1 cellular context compared by ENCODE assay signal in the genomic region with DNA sequence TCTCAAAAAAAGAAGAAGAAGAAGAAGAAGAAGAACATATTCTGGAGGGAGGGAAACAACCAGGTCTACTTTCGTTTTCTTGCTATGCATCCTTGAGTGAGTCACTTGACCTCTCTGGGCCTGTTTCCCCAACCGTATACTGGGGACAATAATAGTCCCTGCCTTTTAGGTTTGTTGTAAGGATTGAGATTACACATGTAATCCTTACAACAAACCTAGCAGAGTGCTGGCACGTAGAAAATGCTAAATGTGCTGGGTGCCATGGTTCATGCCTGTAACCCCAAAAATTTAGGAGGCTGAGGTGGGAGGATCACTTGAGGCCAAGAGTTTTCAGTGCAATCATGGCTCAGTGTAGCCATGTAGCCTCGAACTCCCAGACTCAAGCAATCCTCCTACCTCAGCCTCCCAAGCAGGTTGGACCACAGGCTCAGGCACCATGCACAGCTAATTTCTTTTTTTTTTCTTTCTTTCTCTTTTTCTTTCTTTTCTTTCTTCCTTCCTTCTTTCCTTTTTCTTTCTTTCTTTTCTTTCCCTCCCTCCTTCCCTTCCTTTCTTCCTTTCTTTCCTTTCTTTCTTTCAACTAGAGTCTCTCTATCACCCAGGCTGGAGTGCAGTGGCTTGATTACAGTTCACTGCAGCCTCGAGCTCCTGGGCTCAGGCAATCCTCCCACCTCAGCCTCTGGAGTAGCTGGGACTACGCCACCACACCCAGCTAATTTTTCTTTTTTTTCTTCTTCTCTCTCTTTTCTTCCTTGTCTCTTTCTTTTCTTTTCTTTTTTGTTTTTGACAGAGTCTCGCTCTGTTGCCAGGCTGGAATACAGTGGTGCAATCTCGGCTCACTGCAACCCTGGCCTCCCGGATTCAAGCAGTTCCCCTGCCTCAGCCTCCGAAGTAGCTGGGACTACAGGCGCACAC.
TF ChIP-seq lines count a peak whose summit lies in the region.

No MANE protein-coding gene starts in this region.

TF ChIP-seq in HepG2, 621 proteins besides CTCF, POLR2A, EP300 and RAD21:
- TF ChIP-seq ZSCAN22 (CRISPR knock-in tag; IDR thresholded peaks at IDR 0.05) (no peak), EZH2 (conservative IDR thresholded peaks at IDR 0.05; ENCODE audit: low read depth, low read length) (no peak), ZNF770 (CRISPR knock-in tag; IDR thresholded peaks at IDR 0.05) (peak; percentile 71), STAG1 (CRISPR knock-in tag; IDR thresholded peaks at IDR 0.05) (no peak), ZNF512 (CRISPR knock-in tag; IDR thresholded peaks at IDR 0.05) (0 out of 2 replicates have a peak, but pooled peaks have one; percentile 39), ZNF768 (CRISPR knock-in tag; IDR thresholded peaks at IDR 0.05) (peak; percentile 64), SATB2 (CRISPR knock-in tag; IDR thresholded peaks at IDR 0.05) (no peak), ZNF674 (CRISPR knock-in tag; IDR thresholded peaks at IDR 0.05; ENCODE audit: low read depth) (no peak), SNAPC4 (CRISPR knock-in tag; IDR thresholded peaks at IDR 0.05) (no peak), THAP11 (CRISPR knock-in tag; IDR thresholded peaks at IDR 0.05) (no peak), KDM1A (CRISPR knock-in tag; IDR thresholded peaks at IDR 0.05) (no peak), ZNF143 (CRISPR knock-in tag; IDR thresholded peaks at IDR 0.05) (no peak), ZNF792 (CRISPR knock-in tag; IDR thresholded peaks at IDR 0.05) (no peak), MEF2D (CRISPR knock-in tag; IDR thresholded peaks at IDR 0.05) (no peak), MLLT10 (CRISPR knock-in tag; IDR thresholded peaks at IDR 0.05) (no peak), KMT2B (CRISPR knock-in tag; IDR thresholded peaks at IDR 0.05) (no peak)
- TF ChIP-seq, protein P1, sequence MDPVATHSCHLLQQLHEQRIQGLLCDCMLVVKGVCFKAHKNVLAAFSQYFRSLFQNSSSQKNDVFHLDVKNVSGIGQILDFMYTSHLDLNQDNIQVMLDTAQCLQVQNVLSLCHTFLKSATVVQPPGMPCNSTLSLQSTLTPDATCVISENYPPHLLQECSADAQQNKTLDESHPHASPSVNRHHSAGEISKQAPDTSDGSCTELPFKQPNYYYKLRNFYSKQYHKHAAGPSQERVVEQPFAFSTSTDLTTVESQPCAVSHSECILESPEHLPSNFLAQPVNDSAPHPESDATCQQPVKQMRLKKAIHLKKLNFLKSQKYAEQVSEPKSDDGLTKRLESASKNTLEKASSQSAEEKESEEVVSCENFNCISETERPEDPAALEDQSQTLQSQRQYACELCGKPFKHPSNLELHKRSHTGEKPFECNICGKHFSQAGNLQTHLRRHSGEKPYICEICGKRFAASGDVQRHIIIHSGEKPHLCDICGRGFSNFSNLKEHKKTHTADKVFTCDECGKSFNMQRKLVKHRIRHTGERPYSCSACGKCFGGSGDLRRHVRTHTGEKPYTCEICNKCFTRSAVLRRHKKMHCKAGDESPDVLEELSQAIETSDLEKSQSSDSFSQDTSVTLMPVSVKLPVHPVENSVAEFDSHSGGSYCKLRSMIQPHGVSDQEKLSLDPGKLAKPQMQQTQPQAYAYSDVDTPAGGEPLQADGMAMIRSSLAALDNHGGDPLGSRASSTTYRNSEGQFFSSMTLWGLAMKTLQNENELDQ (CRISPR knock-in tag; IDR thresholded peaks at IDR 0.05; ENCODE audit: borderline replicate concordance) = no peak
TF ChIP-seq in HepG2: peak in this region for 3.
